In the genomic region with DNA sequence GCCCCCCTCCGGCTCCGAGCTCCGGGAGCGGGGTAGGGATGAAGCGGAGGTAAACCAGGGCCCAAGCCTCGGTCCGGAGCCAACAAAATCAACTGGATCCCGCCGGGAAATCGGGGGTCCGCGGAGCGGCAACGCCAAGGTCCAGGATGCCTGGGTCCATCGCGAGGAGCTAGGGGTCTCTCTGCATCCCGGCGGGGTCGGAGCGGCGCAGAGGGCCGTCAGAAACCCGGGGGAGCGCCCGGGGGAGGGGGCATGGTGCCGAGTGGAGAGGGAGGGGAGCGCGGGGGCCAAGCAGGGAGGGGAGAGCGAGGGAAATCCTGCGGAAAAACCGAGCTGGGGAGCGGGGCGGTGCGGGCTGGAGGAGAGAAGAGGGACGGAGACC, we compare ENCODE assay signal across 17 cellular contexts. TPM values are rescaled to one million over a fixed set of nuclear protein-coding genes. Genes with fewer than 3 reads are reported as not detected.
DNase-seq lines count a peak whose midpoint lies in the region; ATAC-seq, FAIRE-seq and TF ChIP-seq lines count a peak whose summit lies in the region.
"Had no signal": no experiment of that assay in that cellular context is flagged by ENCODE, and none has a peak within 500 bp of the region (broad histone marks: within the 10 kb centered on the region; RNA-seq: fewer than 3 reads in every experiment).

No MANE protein-coding gene starts in this region.

- H3K4me3 ChIP-seq in GM23338 (peak overlapping the region; percentile 77), lower lobe of right lung (peak overlapping the region; percentile 17), spleen (peak overlapping the region in 5 of 8 donors; percentile 7 to 61 (median 14)), small intestine (ENCODE audit: low read depth in 1 of 2, low read length in 2 of 2) (no peak overlapping the region)
- H3K4me3 ChIP-seq: body of pancreas had no signal

- H3K27me3 ChIP-seq in GM23338 (ENCODE audit: insufficient read depth) (peaks cover 76% of the 10 kb centered on the region), lower lobe of right lung (ENCODE audit: low read depth) (peaks cover 66% of the 10 kb centered on the region), spleen (replicated peaks in 1 of 7) (peaks cover 0 to 85% (median 47%) of the 10 kb centered on the region in 7 donors), small intestine (ENCODE audit: control insufficient read depth in 2 of 2, insufficient read depth in 2 of 2, low read length in 2 of 2) (peaks cover 0 to 17% of the 10 kb centered on the region in 2 donors)

- H3K36me3 Mint-ChIP-seq in GM23338 (ENCODE audit: low read depth) (no peaks in the 10 kb centered on the region), WTC11 (no peaks in the 10 kb centered on the region)
- H3K36me3 Mint-ChIP-seq in activated naive CD4-positive, alpha-beta T cell treated with anti-CD3 and anti-CD28 coated beads for 36 hours (ENCODE audit: low read depth) = no peaks in the 10 kb centered on the region

- H3F3A ChIP-seq in GM23338 (replicated peaks; ENCODE audit: low read depth) = 0 out of 2 replicates have a peak, but pooled peaks cover 3% of the 10 kb centered on the region

- H3K36me3 ChIP-seq in GM23338 (ENCODE audit: insufficient read depth) (no peaks in the 10 kb centered on the region), lower lobe of right lung (no peaks in the 10 kb centered on the region), spleen (no peaks in the 10 kb centered on the region), small intestine (ENCODE audit: control insufficient read depth in 2 of 2, insufficient read depth in 2 of 2, low read length in 2 of 2) (no peaks in the 10 kb centered on the region)

- DNase-seq in GM23338 (ENCODE audit: low spot score) = no peak
- DNase-seq in WTC11 (ENCODE audit: low spot score) = peak; percentile 46
- no peak for DNase-seq in lower lobe of right lung
- DNase-seq in spleen = no peak
- no peak for DNase-seq in small intestine
- no peak for DNase-seq in NAMALWA (ENCODE audit: low spot score)
- no peak for DNase-seq in activated naive CD4-positive, alpha-beta T cell treated with anti-CD3 and anti-CD28 coated beads for 36 hours
- DNase-seq: activated CD4-positive, alpha-beta T cell treated with anti-CD3 and anti-CD28 coated beads, Interleukin-2, amount 50 U/mL, for 4 hours; NCI-H1436; stimulated activated CD4-positive, alpha-beta T cell treated with anti-CD3 and anti-CD28 coated beads, Interleukin-2, amount 100 ng/mL, for 24 hours had no signal

- TF ChIP-seq CTCF in GM23338 (conservative IDR thresholded peaks at IDR 0.05; ENCODE audit: low read depth in 2 of 2) = no peak
- no peak for TF ChIP-seq CTCF in WTC11 (IDR thresholded peaks at IDR 0.05)
- TF ChIP-seq CTCF in lower lobe of right lung (IDR thresholded peaks at IDR 0.05) = no peak
- no peak for TF ChIP-seq CTCF in spleen (IDR thresholded peaks at IDR 0.05 in 8 of 11, conservative IDR thresholded peaks at IDR 0.05 in 3 of 11)

- no peaks in the 10 kb centered on the region; the same call in 1 of the 2 replicates for H4K20me1 ChIP-seq in GM23338 (replicated peaks; ENCODE audit: insufficient read depth)

- peak; percentile 3; the same call in 1 of the 3 replicates for ATAC-seq in GM23338
- ATAC-seq in WTC11 = no peak
- no peak for ATAC-seq in lower lobe of right lung
- ATAC-seq in HG02884 (IDR thresholded peaks at IDR 0.05; ENCODE audit: unreplicated experiment) = no peak

- H3K79me2 ChIP-seq in GM23338 (replicated peaks; ENCODE audit: insufficient read depth) = no peaks in the 10 kb centered on the region

- peaks cover 25% of the 10 kb centered on the region for H3K4me1 ChIP-seq in GM23338 (ENCODE audit: insufficient read depth)
- H3K4me1 ChIP-seq in lower lobe of right lung = no peaks in the 10 kb centered on the region
- peaks cover 0 to 47% (median 26%) of the 10 kb centered on the region in 6 donors for H3K4me1 ChIP-seq in spleen
- H3K4me1 ChIP-seq in small intestine (ENCODE audit: control insufficient read depth in 2 of 2, insufficient read depth in 1 of 2, low read depth in 1 of 2, low read length in 1 of 2) = no peaks in the 10 kb centered on the region

- H3K9me2 ChIP-seq in GM23338 (ENCODE audit: insufficient read depth) = no peaks in the 10 kb centered on the region

- 1 to 4% (median 2%) methylated on average over 8 to 35 of the region's 35 CpGs for WGBS in spleen, 5 donors
- 3 to 11% (median 9%) methylated on average over 17 to 35 of the region's 35 CpGs for WGBS in small intestine, 3 donors

- peaks cover 24% of the 10 kb centered on the region for H3K27me3 Mint-ChIP-seq in GM23338 (ENCODE audit: insufficient read depth, low read depth, poor library complexity)
- H3K27me3 Mint-ChIP-seq in WTC11 (ENCODE audit: low read depth) = peaks cover 46% of the 10 kb centered on the region
- peaks cover 24% of the 10 kb centered on the region for H3K27me3 Mint-ChIP-seq in activated naive CD4-positive, alpha-beta T cell treated with anti-CD3 and anti-CD28 coated beads for 36 hours (ENCODE audit: low read depth)

- TF ChIP-seq POLR2A in spleen (IDR thresholded peaks at IDR 0.05) = no peak

- H2AFZ ChIP-seq in GM23338 = 0 out of 2 replicates have a peak overlapping the region, but pooled peaks have one; percentile 43

- H3K9me3 ChIP-seq in lower lobe of right lung (no peaks in the 10 kb centered on the region), spleen (no peaks in the 10 kb centered on the region), small intestine (ENCODE audit: control insufficient read depth, low read depth) (no peaks in the 10 kb centered on the region)
- H3K9me3 ChIP-seq: body of pancreas had no signal

- peak overlapping the region; percentile 86 for H3K4me2 ChIP-seq in GM23338

- POLR2A ChIA-PET in WTC11 (lab: Charles Lee) = interaction anchor here (0.9 to 1.0 kb wide), 2 partner anchors 23 to 77 kb away, joined by 3 to 4 read pairs; no protein-coding TSS in a partner anchor

- H3K27ac ChIP-seq in GM23338 (ENCODE audit: low read depth) (no peak overlapping the region), lower lobe of right lung (no peak overlapping the region), spleen (no peak overlapping the region), small intestine (ENCODE audit: low read depth in 1 of 2, low read length in 1 of 2) (no peak overlapping the region)
- H3K27ac ChIP-seq: body of pancreas had no signal

- no peak overlapping the region for H3K27ac Mint-ChIP-seq in GM23338
- no peak overlapping the region for H3K27ac Mint-ChIP-seq in WTC11
- H3K27ac Mint-ChIP-seq in activated naive CD4-positive, alpha-beta T cell treated with anti-CD3 and anti-CD28 coated beads for 36 hours = no peak overlapping the region

- H3K4me3 Mint-ChIP-seq in GM23338 (peak overlapping the region; percentile 81; the same call in 2 of the 3 replicates), WTC11 (peak overlapping the region; percentile 48)
- H3K4me3 Mint-ChIP-seq in activated naive CD4-positive, alpha-beta T cell treated with anti-CD3 and anti-CD28 coated beads for 36 hours = no peak overlapping the region

- H3K9me3 Mint-ChIP-seq in GM23338 (no peaks in the 10 kb centered on the region), WTC11 (no peaks in the 10 kb centered on the region)
- no peaks in the 10 kb centered on the region for H3K9me3 Mint-ChIP-seq in activated naive CD4-positive, alpha-beta T cell treated with anti-CD3 and anti-CD28 coated beads for 36 hours

- intact Hi-C loops in lower lobe of right lung (cut with DNase I) = no loop called here
- intact Hi-C loops in spleen (cut with DNase I; ENCODE audit: low total_unique reads) = no loop called here
- intact Hi-C loops in activated naive CD4-positive, alpha-beta T cell treated with anti-CD3 and anti-CD28 coated beads for 36 hours (cut with micrococcal nuclease) = no loop called here

- FAIRE-seq in small intestine (lab: Jason Lieb, UNC) = no peak
- FAIRE-seq: GM12891 had no signal

- H3K4me1 Mint-ChIP-seq in GM23338 (peaks cover 28% of the 10 kb centered on the region), WTC11 (peaks cover 22% of the 10 kb centered on the region)
- H3K4me1 Mint-ChIP-seq in activated naive CD4-positive, alpha-beta T cell treated with anti-CD3 and anti-CD28 coated beads for 36 hours (ENCODE audit: low read depth) = peaks cover 2% of the 10 kb centered on the region

- CTCF ChIA-PET in WTC11 (lab: Charles Lee) = interaction anchor here (0.8 to 5.5 kb wide), 12 partner anchors 8 to 288 kb away, joined by 4 to 72 read pairs (median 8); no protein-coding TSS in a partner anchor
- CTCF ChIA-PET in activated naive CD4-positive, alpha-beta T cell treated with anti-CD3 and anti-CD28 coated beads for 36 hours (lab: Charles Lee) = no interaction called here

TF ChIP-seq in WTC11, 78 proteins besides CTCF, POLR2A, EP300 and RAD21 (continues in another document):
- TF ChIP-seq, protein P1, sequence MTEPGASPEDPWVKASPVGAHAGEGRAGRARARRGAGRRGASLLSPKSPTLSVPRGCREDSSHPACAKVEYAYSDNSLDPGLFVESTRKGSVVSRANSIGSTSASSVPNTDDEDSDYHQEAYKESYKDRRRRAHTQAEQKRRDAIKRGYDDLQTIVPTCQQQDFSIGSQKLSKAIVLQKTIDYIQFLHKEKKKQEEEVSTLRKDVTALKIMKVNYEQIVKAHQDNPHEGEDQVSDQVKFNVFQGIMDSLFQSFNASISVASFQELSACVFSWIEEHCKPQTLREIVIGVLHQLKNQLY (CRISPR knock-in tag; IDR thresholded peaks at IDR 0.05) = no peak
- no peak for TF ChIP-seq ZNF232 (CRISPR knock-in tag; IDR thresholded peaks at IDR 0.05)
- no peak for TF ChIP-seq ZNF317 (CRISPR knock-in tag; IDR thresholded peaks at IDR 0.05; ENCODE audit: borderline replicate concordance, low read depth)

RNA-seq across cellular contexts. Expression of a gene that starts 51.8 kb away (rescaled TPM):
- not detected in 2 replicates for total RNA-seq in GM23338 (2014; rRNA removed; shearing (Covaris generic))
- not detected in 2 replicates for polyA plus RNA-seq in GM23338 (2016; fragmentation: Nextera tagmentation; extraction: Ambion mirVana)
- not detected in 3 replicates for total RNA-seq in WTC11 (2021)
- total RNA-seq in lower lobe of right lung = not detected
- total RNA-seq in spleen = not detected
- polyA plus RNA-seq in spleen = not detected
- not detected for polyA plus RNA-seq in small intestine
- total RNA-seq in activated naive CD4-positive, alpha-beta T cell treated with anti-CD3 and anti-CD28 coated beads for 36 hours = not detected
- total RNA-seq: body of pancreas, glomerular endothelial cell, lower leg skin, osteocyte, RPMI7951 had no signal

Comparison
In these comparisons a context has a peak if more than half of its experiments do, and no peak if none do; other contexts are left out.
1. H3K4me3 ChIP-seq: peak in GM23338 (single experiment), lower lobe of right lung (single experiment) and spleen (5 of 8); none in small intestine (0 of 2).